21 cellular contexts compared by ENCODE assay signal in genomic region chrX:63354484-63354883, GRCh38. TPM values are rescaled to one million over a fixed set of nuclear protein-coding genes. Genes with fewer than 3 reads are reported as not detected.
DNase-seq lines count a peak whose midpoint lies in the region; ATAC-seq and TF ChIP-seq lines count a peak whose summit lies in the region.
"Had no signal": no experiment of that assay in that cellular context is flagged by ENCODE, and none has a peak within 500 bp of the region (broad histone marks: within the 10 kb centered on the region; RNA-seq: fewer than 3 reads in every experiment).

No MANE protein-coding gene starts in this region.

- H3K36me3 Mint-ChIP-seq in CD4-positive, alpha-beta T cell (ENCODE audit: low read depth) = no peaks in the 10 kb centered on the region
- H3K36me3 Mint-ChIP-seq: IgD-negative memory B cell had no signal

- intact Hi-C loops in CD4-positive, alpha-beta T cell (cut with DNase I, micrococcal nuclease) = no loop called here
- intact Hi-C loops in testis (cut with DNase I; ENCODE audit: low total_unique reads) = no loop called here

- H3K27ac ChIP-seq in CD4-positive, alpha-beta T cell (ENCODE audit: low read depth, low read length) = no peak overlapping the region
- H3K27ac ChIP-seq in epithelial cell of prostate (no peak overlapping the region), testis (no peak overlapping the region)
- H3K27ac ChIP-seq: 22Rv1, SJCRH30 had no signal

- no peak for ATAC-seq in CD4-positive, alpha-beta T cell (ENCODE audit: poor library complexity)
- ATAC-seq: CD8-positive, alpha-beta T cell had no signal

- peak overlapping the region; percentile 1 for H3K27ac Mint-ChIP-seq in CD4-positive, alpha-beta T cell
- H3K27ac Mint-ChIP-seq: HFFc6 had no signal

- H3K27me3 Mint-ChIP-seq in CD4-positive, alpha-beta T cell = no peaks in the 10 kb centered on the region
- H3K27me3 Mint-ChIP-seq: IgD-negative memory B cell had no signal

- H3K27me3 ChIP-seq in CD4-positive, alpha-beta T cell (ENCODE audit: control insufficient read depth, insufficient read depth, low read length) = no peaks in the 10 kb centered on the region
- no peaks in the 10 kb centered on the region for H3K27me3 ChIP-seq in testis
- H3K27me3 ChIP-seq: BE2C, SJCRH30 had no signal

- no peaks in the 10 kb centered on the region for H3K9me3 Mint-ChIP-seq in CD4-positive, alpha-beta T cell
- H3K9me3 Mint-ChIP-seq: CD8-positive, alpha-beta T cell; HFFc6 had no signal

- TF ChIP-seq POLR2A in testis (IDR thresholded peaks at IDR 0.05) = no peak

- H3K4me3 ChIP-seq in testis = no peak overlapping the region
- H3K4me3 ChIP-seq: SJCRH30 had no signal

- H3K4me1 Mint-ChIP-seq in CD4-positive, alpha-beta T cell (ENCODE audit: low read depth) = peaks cover 31% of the 10 kb centered on the region

- TF ChIP-seq CTCF in CD4-positive, alpha-beta T cell (IDR thresholded peaks at IDR 0.05) = no peak
- no peak for TF ChIP-seq CTCF in GM20000 (IDR thresholded peaks at IDR 0.05; ENCODE audit: extremely low read depth, missing control alignments)
- TF ChIP-seq CTCF in testis (IDR thresholded peaks at IDR 0.05) = no peak

- DNase-seq in DMS153 (lab: John Stamatoyannopoulos, UW) (peak; percentile 8), DMS153 treated with DMSO at 0.1 percent for 48 hours (lab: John Stamatoyannopoulos, UW; ENCODE audit: unreplicated experiment) (no peak), RKO (ENCODE audit: low spot score) (peak; percentile 23), epithelial cell of prostate (ENCODE audit: low read depth, low spot score) (peak; percentile 14), GM20000 (ENCODE audit: low spot score) (no peak), testis (no peak), NCI-H510A (lab: John Stamatoyannopoulos, UW) (no peak)
- no peak for DNase-seq in CD4-positive, alpha-beta T cell
- DNase-seq: BE2C; CD8-positive, alpha-beta T cell; HFFc6; NCI-H1105; NCI-H1694; NCI-H2107; NCI-H345; NCI-H526 treated with DMSO at 0.1 percent for 48 hours; NK-92 treated with Interleukin-12 subunit alpha and Interleukin-12 subunit beta, amount 100 ng/mL, for 24 hours; RPMI8226; SJCRH30 had no signal

- no peaks in the 10 kb centered on the region for H3K4me1 ChIP-seq in testis
- H3K4me1 ChIP-seq: BE2C, SJCRH30 had no signal

- no peaks in the 10 kb centered on the region for H3K9me3 ChIP-seq in CD4-positive, alpha-beta T cell (ENCODE audit: control insufficient read depth, low read length)
- H3K9me3 ChIP-seq in testis = no peaks in the 10 kb centered on the region
- H3K9me3 ChIP-seq: BE2C, SJCRH30 had no signal

- CTCF ChIA-PET in CD4-positive, alpha-beta T cell (lab: Charles Lee) = no interaction called here

- no peak overlapping the region for H3K4me3 Mint-ChIP-seq in CD4-positive, alpha-beta T cell
- H3K4me3 Mint-ChIP-seq: CD8-positive, alpha-beta T cell; HFFc6; IgD-negative memory B cell had no signal

- no peaks in the 10 kb centered on the region for H3K36me3 ChIP-seq in testis (ENCODE audit: low read depth, missing control alignments)
- H3K36me3 ChIP-seq: BE2C, SJCRH30 had no signal

- POLR2A ChIA-PET in CD4-positive, alpha-beta T cell (lab: Charles Lee) = no interaction called here

RNA-seq across cellular contexts. Expression of gene SPIN4, which starts 3.4 kb away (rescaled TPM):
- total RNA-seq in CD4-positive, alpha-beta T cell = 1 to 10 TPM; 1.0 to 1.1 TPM
- 1 to 10 TPM; 2.2 to 2.4 TPM for total RNA-seq in testis
- polyA plus RNA-seq in testis (ENCODE audit: insufficient read depth, low read depth, low replicate concordance) = 1.2 TPM

Comparison
In these comparisons a context has a peak if more than half of its experiments do, and no peak if none do; other contexts are left out.
1. DNase-seq: peak in DMS153 (single experiment), RKO (single experiment) and epithelial cell of prostate (single experiment); none in DMS153 treated with DMSO at 0.1 percent for 48 hours (single experiment), CD4-positive, alpha-beta T cell (0 of 10), GM20000 (single experiment), testis (single experiment) and NCI-H510A (single experiment).